8 cellular contexts compared by ENCODE assay signal in genomic region chr1:70919924-70920323, GRCh38.
"Had no signal": no experiment of that assay in that cellular context is flagged by ENCODE, and none has a peak within 500 bp of the region (broad histone marks: within the 10 kb centered on the region; RNA-seq: fewer than 3 reads in every experiment).

No MANE protein-coding gene starts in this region.

- H3K36me3 ChIP-seq: HAP-1 had no signal

- H3K9ac ChIP-seq: GM23248 had no signal

- H3K4me3 ChIP-seq: GM23248, GM23338, HAP-1 had no signal

- DNase-seq: GM23248, GOT3, H7, H9, HCEC 1CT, HFFc6 had no signal

- H3K27ac ChIP-seq: GM23248 had no signal

- H3K4me2 ChIP-seq: GM23338 had no signal

- H2AFZ ChIP-seq: GM23248, GM23338 had no signal
